In genomic region chr11:130400793-130401483, GRCh38 we compare ENCODE assay signal across 13 cellular contexts. TPM values are rescaled to one million over a fixed set of nuclear protein-coding genes. Genes with fewer than 3 reads are reported as not detected.
DNase-seq lines count a peak whose midpoint lies in the region; ATAC-seq and TF ChIP-seq lines count a peak whose summit lies in the region.
"Had no signal": no experiment of that assay in that cellular context is flagged by ENCODE, and none has a peak within 500 bp of the region (broad histone marks: within the 10 kb centered on the region; RNA-seq: fewer than 3 reads in every experiment).

No MANE protein-coding gene starts in this region.

- H3K27ac Mint-ChIP-seq in endodermal cell = peak overlapping the region; percentile 31
- H3K27ac Mint-ChIP-seq in naive thymus-derived CD4-positive, alpha-beta T cell = no peak overlapping the region

- no peaks in the 10 kb centered on the region for H3K4me1 ChIP-seq in endodermal cell (ENCODE audit: control insufficient read depth, insufficient read depth, low read length)
- H3K4me1 ChIP-seq in naive thymus-derived CD4-positive, alpha-beta T cell (ENCODE audit: control insufficient read depth in 2 of 2, insufficient read depth in 2 of 2, low read length in 2 of 2) = no peaks in the 10 kb centered on the region
- H3K4me1 ChIP-seq: neural progenitor cell had no signal

- peak; percentile 17 for ATAC-seq in naive thymus-derived CD4-positive, alpha-beta T cell
- ATAC-seq in HG03378 (IDR thresholded peaks at IDR 0.05; ENCODE audit: unreplicated experiment) (no peak), HG03521 (IDR thresholded peaks at IDR 0.05; ENCODE audit: unreplicated experiment) (no peak), GM19035 (IDR thresholded peaks at IDR 0.05; ENCODE audit: unreplicated experiment) (no peak)

- DNase-seq in AG20443 (ENCODE audit: low spot score) (peak; percentile 70), NB4 (ENCODE audit: low read depth) (peak; percentile 77), endodermal cell (no peak), LoVo (ENCODE audit: low spot score) (no peak)
- no peak for DNase-seq in naive thymus-derived CD4-positive, alpha-beta T cell
- DNase-seq: COR-L47, GOT3, NCI-H2107 had no signal

- H3K27me3 Mint-ChIP-seq in endodermal cell (ENCODE audit: insufficient read depth) = peaks cover 3% of the 10 kb centered on the region
- H3K27me3 Mint-ChIP-seq in naive thymus-derived CD4-positive, alpha-beta T cell = peaks cover 17 to 35% (median 19%) of the 10 kb centered on the region in 5 donors

- no peak overlapping the region for H3K4me3 ChIP-seq in NB4 (ENCODE audit: low read depth, low read length)
- H3K4me3 ChIP-seq in endodermal cell (ENCODE audit: low read length) = no peak overlapping the region
- no peak overlapping the region for H3K4me3 ChIP-seq in naive thymus-derived CD4-positive, alpha-beta T cell (ENCODE audit: low read length)
- H3K4me3 ChIP-seq: neural progenitor cell, SJSA1 had no signal

- H3K4me1 Mint-ChIP-seq in endodermal cell = peaks cover 21% of the 10 kb centered on the region
- peaks cover 0 to 16% (median 10%) of the 10 kb centered on the region in 7 donors for H3K4me1 Mint-ChIP-seq in naive thymus-derived CD4-positive, alpha-beta T cell

- H3K9ac ChIP-seq in endodermal cell (ENCODE audit: extremely low read depth, low read length, poor library complexity, severe bottlenecking) = no peak overlapping the region
- H3K9ac ChIP-seq: neural progenitor cell had no signal

- POLR2A ChIA-PET in naive thymus-derived CD4-positive, alpha-beta T cell (lab: Charles Lee) = no interaction called here

- no peaks in the 10 kb centered on the region for H3K27me3 ChIP-seq in endodermal cell (ENCODE audit: control insufficient read depth, insufficient read depth, low read length, poor library complexity, severe bottlenecking)
- H3K27me3 ChIP-seq in naive thymus-derived CD4-positive, alpha-beta T cell (ENCODE audit: control insufficient read depth in 2 of 2, insufficient read depth in 2 of 2, low read length in 2 of 2) = no peaks in the 10 kb centered on the region
- H3K27me3 ChIP-seq: neural progenitor cell, SJSA1 had no signal

- H3K36me3 Mint-ChIP-seq in endodermal cell (ENCODE audit: low read depth) = no peaks in the 10 kb centered on the region
- peaks cover 0 to under 1% (median 0%) of the 10 kb centered on the region in 5 donors for H3K36me3 Mint-ChIP-seq in naive thymus-derived CD4-positive, alpha-beta T cell

- TF ChIP-seq CTCF in NB4 (IDR thresholded peaks at IDR 0.05; ENCODE audit: low read depth, low read length) (no peak), endodermal cell (conservative IDR thresholded peaks at IDR 0.05) (no peak)

- H3K4me3 Mint-ChIP-seq in endodermal cell = no peak overlapping the region
- H3K4me3 Mint-ChIP-seq in naive thymus-derived CD4-positive, alpha-beta T cell = peak overlapping the region in 2 of 10 donors; percentile 3 to 30
- H3K4me3 Mint-ChIP-seq: neural progenitor cell had no signal

- no peaks in the 10 kb centered on the region for H3K36me3 ChIP-seq in endodermal cell (ENCODE audit: control insufficient read depth, insufficient read depth, low read length)
- H3K36me3 ChIP-seq in naive thymus-derived CD4-positive, alpha-beta T cell (ENCODE audit: control insufficient read depth in 2 of 3, insufficient read depth in 3 of 3, low read length in 3 of 3) = no peaks in the 10 kb centered on the region
- H3K36me3 ChIP-seq: neural progenitor cell, SJSA1 had no signal

- H3K9me3 ChIP-seq in endodermal cell (ENCODE audit: control insufficient read depth, low read length) = no peaks in the 10 kb centered on the region
- H3K9me3 ChIP-seq in naive thymus-derived CD4-positive, alpha-beta T cell (ENCODE audit: control insufficient read depth in 2 of 3, low read length in 3 of 3) = no peaks in the 10 kb centered on the region
- H3K9me3 ChIP-seq: SJSA1 had no signal

- TF ChIP-seq POLR2A in NB4 (IDR thresholded peaks at IDR 0.05; ENCODE audit: extremely low read depth, insufficient read length) = no peak

- 88 to 92% methylated on average over 7 to 13 of the region's 13 CpGs for WGBS in endodermal cell (ENCODE audit: insufficient coverage in 1 of 2, insufficient read length in 1 of 2), 2 experiments

- no peaks in the 10 kb centered on the region for H3K9me3 Mint-ChIP-seq in endodermal cell
- no peaks in the 10 kb centered on the region for H3K9me3 Mint-ChIP-seq in naive thymus-derived CD4-positive, alpha-beta T cell

- CTCF ChIA-PET in naive thymus-derived CD4-positive, alpha-beta T cell (lab: Charles Lee) = interaction anchor here (0.7 kb wide), 1 partner anchor 480 kb away, joined by 3 read pairs; no protein-coding TSS in a partner anchor

- intact Hi-C loops in naive thymus-derived CD4-positive, alpha-beta T cell (cut with micrococcal nuclease) = no loop called here

- H3K27ac ChIP-seq in endodermal cell (ENCODE audit: low read depth, low read length) = no peak overlapping the region
- no peak overlapping the region for H3K27ac ChIP-seq in naive thymus-derived CD4-positive, alpha-beta T cell (ENCODE audit: low read depth, low read length)
- H3K27ac ChIP-seq: neural progenitor cell, SJSA1 had no signal

RNA-seq across cellular contexts. Expression of gene ADAMTS8, which starts 27.5 kb away (rescaled TPM):
- total RNA-seq in endodermal cell = 1 to 10 TPM in 1 of 2 donors, under 1 TPM in 1; 1.00 to 4.0 TPM
- polyA plus RNA-seq in endodermal cell (2013, experiment 1 of 2) = 2.3 TPM
- polyA plus RNA-seq in endodermal cell (2013, experiment 2 of 2) = 2.6 TPM
- not detected for total RNA-seq in naive thymus-derived CD4-positive, alpha-beta T cell
- polyA plus RNA-seq in naive thymus-derived CD4-positive, alpha-beta T cell = not detected

RNA-seq across cellular contexts. Expression of gene ADAMTS15, which starts 47.5 kb away (rescaled TPM):
- 1 to 10 TPM in 1 of 2 donors, under 1 TPM in 1; 0.27 to 1.0 TPM for total RNA-seq in endodermal cell
- polyA plus RNA-seq in endodermal cell (2013, experiment 1 of 2) = 6.9 TPM
- 5.3 TPM for polyA plus RNA-seq in endodermal cell (2013, experiment 2 of 2)
- under 1 TPM in 1 of 5 experiments, not detected in 4; 0.12 TPM for total RNA-seq in naive thymus-derived CD4-positive, alpha-beta T cell
- not detected for polyA plus RNA-seq in naive thymus-derived CD4-positive, alpha-beta T cell

Comparison
In these comparisons a context has a peak if more than half of its experiments do, and no peak if none do; other contexts are left out.
1. DNase-seq: peak in AG20443 (single experiment) and NB4 (single experiment); none in endodermal cell (single experiment), naive thymus-derived CD4-positive, alpha-beta T cell (0 of 9) and LoVo (single experiment).